ENCODE assay signal across 2 cellular contexts in genomic region chr5:962801-963200, GRCh38.
TF ChIP-seq lines count a peak whose summit lies in the region.

No MANE protein-coding gene starts in this region.

TF ChIP-seq in SK-N-SH, 30 proteins besides CTCF, POLR2A, EP300 and RAD21 (continued from another document):
- TF ChIP-seq ZBTB33 (IDR thresholded peaks at IDR 0.05; ENCODE audit: borderline replicate concordance, low read depth), result no peak
- TF ChIP-seq SMC3 (IDR thresholded peaks at IDR 0.05; ENCODE audit: low read depth, low read length), result no peak
- TF ChIP-seq NFIC (IDR thresholded peaks at IDR 0.05; ENCODE audit: borderline replicate concordance), result no peak
- TF ChIP-seq ELF1 (IDR thresholded peaks at IDR 0.05), result no peak
- no peak for TF ChIP-seq PBX3 (IDR thresholded peaks at IDR 0.05)

TF ChIP-seq in SK-N-SH treated with all-trans-retinoic acid at 6 μM for 48 hours, 23 proteins besides CTCF, POLR2A, EP300 and RAD21 (continued from another document):
- TF ChIP-seq POU6F1 (CRISPR knock-in tag; IDR thresholded peaks at IDR 0.05; ENCODE audit: borderline replicate concordance, low read depth), result no peak
